16 cellular contexts compared by ENCODE assay signal in the genomic region with DNA sequence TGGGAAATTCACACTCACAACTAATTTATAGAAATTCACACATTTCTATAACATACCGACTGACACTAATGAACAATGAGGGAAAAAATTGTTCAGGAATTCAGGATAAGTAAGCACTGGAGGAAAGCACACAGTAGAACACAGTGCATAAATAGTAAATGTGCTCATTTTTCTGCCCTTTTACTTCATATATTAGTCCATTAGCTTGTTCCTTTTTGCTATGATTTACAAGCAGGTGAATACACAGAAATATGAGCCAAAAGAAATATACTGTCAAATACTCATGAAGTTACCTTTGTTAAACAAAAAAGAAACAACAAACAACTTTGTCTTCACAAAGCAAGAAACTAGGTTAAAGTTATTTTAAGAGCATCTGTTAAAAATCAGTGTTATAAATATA.
"Had no signal": no experiment of that assay in that cellular context is flagged by ENCODE, and none has a peak within 500 bp of the region (broad histone marks: within the 10 kb centered on the region; RNA-seq: fewer than 3 reads in every experiment).

No MANE protein-coding gene starts in this region.

- H3K36me3 ChIP-seq: adrenal gland, neutrophil, right atrium auricular region, tibial nerve had no signal

- H3K27me3 ChIP-seq: adrenal gland, neutrophil, right atrium auricular region, tibial nerve had no signal

- H3K9me3 ChIP-seq: adrenal gland, neutrophil, right atrium auricular region, tibial nerve had no signal

- H3K4me3 ChIP-seq: adrenal gland, coronary artery, right atrium auricular region, tibial nerve had no signal

- ATAC-seq: naive thymus-derived CD4-positive, alpha-beta T cell; stimulated activated effector memory CD8-positive, alpha-beta T cell treated with anti-CD3 and anti-CD28 coated beads, Interleukin-12 subunit alpha, Interleukin-12 subunit beta, amount 100 ng/mL, for 72 hours had no signal

- H3K27me3 Mint-ChIP-seq: activated CD4-positive, alpha-beta memory T cell treated with anti-CD3 and anti-CD28 coated beads, Interleukin-2, amount 10 ng/mL, durations not matched to agents 7 days and 5 days; naive thymus-derived CD4-positive, alpha-beta T cell had no signal

- DNase-seq: activated CD4-positive, alpha-beta memory T cell treated with anti-CD3 and anti-CD28 coated beads, Interleukin-2, amount 10 ng/mL, durations not matched to agents 7 days and 5 days; activated naive CD4-positive, alpha-beta T cell treated with Interleukin-2 at 50 U/mL for 16 hours; effector CD8-positive, alpha-beta T cell; hippocampal formation; kidney glomerular epithelial cell; midbrain; naive thymus-derived CD4-positive, alpha-beta T cell; small intestine had no signal

- H3K27ac Mint-ChIP-seq: activated CD4-positive, alpha-beta memory T cell treated with anti-CD3 and anti-CD28 coated beads, Interleukin-2, amount 10 ng/mL, durations not matched to agents 7 days and 5 days; activated T-helper 1 cell treated with anti-CD3 and anti-CD28 coated beads, Interleukin-12 subunit alpha, Interleukin-12 subunit beta, Interleukin-2, Interleukin-4 antibody, amounts not matched to agents 30 ng/mL and 10 ng/mL and 1 ng/mL, durations not matched to agents 14 hours and 24 hours and 36 hours had no signal

- H3K4me3 Mint-ChIP-seq: activated CD4-positive, alpha-beta memory T cell treated with anti-CD3 and anti-CD28 coated beads, Interleukin-2, amount 10 ng/mL, durations not matched to agents 7 days and 5 days; activated T-helper 1 cell treated with anti-CD3 and anti-CD28 coated beads, Interleukin-12 subunit alpha, Interleukin-12 subunit beta, Interleukin-2, Interleukin-4 antibody, amounts not matched to agents 30 ng/mL and 10 ng/mL and 1 ng/mL, durations not matched to agents 14 hours and 24 hours and 36 hours had no signal

- H3K9me3 Mint-ChIP-seq: activated CD4-positive, alpha-beta memory T cell treated with anti-CD3 and anti-CD28 coated beads, Interleukin-2, amount 10 ng/mL, durations not matched to agents 7 days and 5 days; activated T-helper 1 cell treated with anti-CD3 and anti-CD28 coated beads, Interleukin-12 subunit alpha, Interleukin-12 subunit beta, Interleukin-2, Interleukin-4 antibody, amounts not matched to agents 30 ng/mL and 10 ng/mL and 1 ng/mL, durations not matched to agents 14 hours and 24 hours and 36 hours; naive thymus-derived CD4-positive, alpha-beta T cell; stimulated activated effector memory CD8-positive, alpha-beta T cell treated with anti-CD3 and anti-CD28 coated beads, Interleukin-12 subunit alpha, Interleukin-12 subunit beta, amount 100 ng/mL, for 72 hours had no signal

- H3K27ac ChIP-seq: adrenal gland, coronary artery, epithelial cell of prostate, neutrophil, right atrium auricular region, tibial nerve had no signal

- H3K36me3 Mint-ChIP-seq: stimulated activated effector memory CD8-positive, alpha-beta T cell treated with anti-CD3 and anti-CD28 coated beads, Interleukin-12 subunit alpha, Interleukin-12 subunit beta, amount 100 ng/mL, for 72 hours had no signal
